In genomic region chr1:3657578-3658230, GRCh38 we compare ENCODE assay signal across 1 cellular context.
TF ChIP-seq lines count a peak whose summit lies in the region.

No MANE protein-coding gene starts in this region.

TF ChIP-seq in GM12878, 131 proteins besides CTCF, POLR2A, EP300 and RAD21:
- TF ChIP-seq HDGF (IDR thresholded peaks at IDR 0.05) (no peak), YY1 (IDR thresholded peaks at IDR 0.05; ENCODE audit: low read depth, low read length) (no peak), FOS (IDR thresholded peaks at IDR 0.05; ENCODE audit: borderline replicate concordance, extremely low read depth, insufficient read length) (no peak), NR2C2 (IDR thresholded peaks at IDR 0.05; ENCODE audit: borderline replicate concordance, control insufficient read depth, insufficient read length, low read depth) (no peak)
TF ChIP-seq in GM12878: peak in this region for 0.
